1 cellular context compared by ENCODE assay signal in the genomic region with DNA sequence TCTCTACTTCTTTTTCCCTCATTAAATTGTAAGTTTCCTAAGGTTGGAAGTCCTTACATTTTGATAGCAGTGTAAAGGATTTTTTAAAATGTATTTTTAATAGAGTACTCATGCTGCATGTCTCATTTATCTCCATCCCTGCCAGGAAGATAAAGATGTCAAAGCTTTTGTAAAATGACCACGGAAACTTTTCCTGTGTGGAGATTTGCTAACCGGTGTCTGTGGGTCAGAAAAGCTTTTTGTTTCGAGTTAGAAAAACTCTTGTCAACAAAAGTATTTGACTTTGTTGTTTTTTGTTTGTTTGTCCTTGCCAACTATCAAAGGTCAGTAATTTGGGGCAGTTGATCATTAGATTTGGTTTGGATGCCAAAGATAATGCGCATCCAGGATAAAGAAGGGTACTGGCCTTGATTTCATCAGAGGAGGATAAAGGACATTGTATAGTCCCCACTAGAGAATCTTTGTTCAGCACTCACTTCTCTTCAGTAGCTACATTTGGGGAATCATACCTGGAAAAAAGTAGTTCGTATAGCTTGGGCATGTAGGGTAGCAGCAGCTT.
TF ChIP-seq lines count a peak whose summit lies in the region.

No MANE protein-coding gene starts in this region.

TF ChIP-seq in endothelial cell of umbilical vein, 7 proteins besides CTCF, POLR2A, EP300 and RAD21:
- TF ChIP-seq POLR2AphosphoS5 (IDR thresholded peaks at IDR 0.05; ENCODE audit: insufficient read depth, low read depth, low read length) (no peak), FOS (IDR thresholded peaks at IDR 0.05; ENCODE audit: borderline replicate concordance, insufficient read depth, low read length) (no peak), JUN (IDR thresholded peaks at IDR 0.05; ENCODE audit: borderline replicate concordance, insufficient read depth, insufficient read length, low read depth) (no peak), GATA2 (IDR thresholded peaks at IDR 0.05; ENCODE audit: insufficient read depth, insufficient read length, low read depth, low read length) (no peak), EZH2 (IDR thresholded peaks at IDR 0.05; ENCODE audit: borderline replicate concordance, low read depth, low read length, severe bottlenecking) (no peak), MYC (IDR thresholded peaks at IDR 0.05; ENCODE audit: low read depth, low read length) (no peak)
- TF ChIP-seq, protein P1, sequence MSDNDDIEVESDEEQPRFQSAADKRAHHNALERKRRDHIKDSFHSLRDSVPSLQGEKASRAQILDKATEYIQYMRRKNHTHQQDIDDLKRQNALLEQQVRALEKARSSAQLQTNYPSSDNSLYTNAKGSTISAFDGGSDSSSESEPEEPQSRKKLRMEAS (IDR thresholded peaks at IDR 0.05; ENCODE audit: insufficient read depth, insufficient read length): no peak
